In genomic region chr13:96346846-96347367, GRCh38 we compare ENCODE assay signal across 5 cellular contexts.
"Had no signal": no experiment of that assay in that cellular context is flagged by ENCODE, and none has a peak within 500 bp of the region (broad histone marks: within the 10 kb centered on the region; RNA-seq: fewer than 3 reads in every experiment).

No MANE protein-coding gene starts in this region.

- DNase-seq: IMR-90, KBM-7 had no signal

- H3K4me3 ChIP-seq: K562 had no signal

- H3K27ac ChIP-seq: HL-60 had no signal

- ATAC-seq: HepG2, K562 had no signal
